Comparison of ENCODE assay signal across 18 cellular contexts in genomic region chr4:88933414-88933813, GRCh38.
A peak's percentile ranks its signal among the peaks of the same experiment; 100 is the strongest.
DNase-seq lines count a peak whose midpoint lies in the region; ATAC-seq, FAIRE-seq and TF ChIP-seq lines count a peak whose summit lies in the region.
"Had no signal": no experiment of that assay in that cellular context is flagged by ENCODE, and none has a peak within 500 bp of the region (broad histone marks: within the 10 kb centered on the region; RNA-seq: fewer than 3 reads in every experiment).

No MANE protein-coding gene starts in this region.

- peak overlapping the region; percentile 1 for H3K27ac Mint-ChIP-seq in activated CD4-positive, alpha-beta T cell treated with anti-CD3 and anti-CD28 coated beads, Interleukin-2, amount 10 ng/mL, durations not matched to agents 7 days and 5 days
- H3K27ac Mint-ChIP-seq in activated CD4-positive, alpha-beta T cell treated with anti-CD3 and anti-CD28 coated beads for 36 hours = no peak overlapping the region
- H3K27ac Mint-ChIP-seq in T-cell = peak overlapping the region; percentile 21 to 63
- no peak overlapping the region for H3K27ac Mint-ChIP-seq in MCF 10A (ENCODE audit: low read depth, unreplicated experiment)
- H3K27ac Mint-ChIP-seq: B cell; CD8-positive, alpha-beta memory T cell; GM23338 had no signal

- TF ChIP-seq CTCF in MCF 10A (IDR thresholded peaks at IDR 0.05; ENCODE audit: unreplicated experiment) = no peak

- H3K4me3 Mint-ChIP-seq in activated CD4-positive, alpha-beta T cell treated with anti-CD3 and anti-CD28 coated beads, Interleukin-2, amount 10 ng/mL, durations not matched to agents 7 days and 5 days = no peak overlapping the region
- no peak overlapping the region for H3K4me3 Mint-ChIP-seq in activated CD4-positive, alpha-beta T cell treated with anti-CD3 and anti-CD28 coated beads for 36 hours
- H3K4me3 Mint-ChIP-seq in T-cell = peak overlapping the region in 1 of 3 donors; percentile 1
- no peak overlapping the region for H3K4me3 Mint-ChIP-seq in MCF 10A (ENCODE audit: unreplicated experiment)
- H3K4me3 Mint-ChIP-seq: B cell; CD8-positive, alpha-beta memory T cell; GM23338 had no signal

- no TSS peak for BruUV-seq in MCF 10A (replicated peaks; lab: Mats Ljungman, UMichigan)

- intact Hi-C loops in activated CD4-positive, alpha-beta T cell treated with anti-CD3 and anti-CD28 coated beads for 36 hours (cut with DNase I, micrococcal nuclease) = no loop called here
- intact Hi-C loops in MCF 10A (cut with micrococcal nuclease) = no loop called here

- CTCF ChIA-PET in activated CD4-positive, alpha-beta T cell treated with anti-CD3 and anti-CD28 coated beads, Interleukin-2, amount 10 ng/mL, durations not matched to agents 7 days and 5 days (lab: Charles Lee) = no interaction called here
- CTCF ChIA-PET in activated CD4-positive, alpha-beta T cell treated with anti-CD3 and anti-CD28 coated beads for 36 hours (lab: Charles Lee) = no interaction called here
- CTCF ChIA-PET in T-cell (lab: Charles Lee) = interaction anchor here in 1 of 2 donors (0.6 to 1.0 kb wide), 2 partner anchors 112 to 1103 kb away, joined by 3 to 7 read pairs; no protein-coding TSS in a partner anchor
- CTCF ChIA-PET in MCF 10A (lab: Yijun Ruan, JAX) = interaction anchor here (2.5 kb wide), 1 partner anchor 114 kb away, joined by 6 read pairs; no protein-coding TSS in a partner anchor

- H3K27me3 Mint-ChIP-seq in activated CD4-positive, alpha-beta T cell treated with anti-CD3 and anti-CD28 coated beads, Interleukin-2, amount 10 ng/mL, durations not matched to agents 7 days and 5 days = no peaks in the 10 kb centered on the region
- H3K27me3 Mint-ChIP-seq in activated CD4-positive, alpha-beta T cell treated with anti-CD3 and anti-CD28 coated beads for 36 hours = no peaks in the 10 kb centered on the region
- H3K27me3 Mint-ChIP-seq in T-cell (no peaks in the 10 kb centered on the region), MCF 10A (ENCODE audit: insufficient read depth, unreplicated experiment) (no peaks in the 10 kb centered on the region)

- no peak for DNase-seq in activated CD4-positive, alpha-beta T cell treated with anti-CD3 and anti-CD28 coated beads, Interleukin-2, amount 10 ng/mL, durations not matched to agents 7 days and 5 days
- DNase-seq in activated CD4-positive, alpha-beta T cell treated with anti-CD3 and anti-CD28 coated beads for 36 hours = no peak
- no peak for DNase-seq in GM19239 (ENCODE audit: insufficient read length, low spot score)
- no peak for DNase-seq in T-cell
- DNase-seq in MCF 10A (ENCODE audit: unreplicated experiment) = no peak
- no peak for DNase-seq in retina
- DNase-seq: CD8-positive, alpha-beta memory T cell; COR-L47; DMS 273 treated with DMSO at 0.1 percent for 48 hours; DMS53; DND-41; EL; HCEC 1CT had no signal

- no peak for ATAC-seq in activated CD4-positive, alpha-beta T cell treated with anti-CD3 and anti-CD28 coated beads for 36 hours
- ATAC-seq in T-cell (replicated peaks in 1 of 4) (peak; percentile 50 to 82 (median 58)), HG02840 (IDR thresholded peaks at IDR 0.05; ENCODE audit: low FRiP score, unreplicated experiment) (no peak)
- ATAC-seq: GM12878, GM23338 had no signal

- peaks cover 6% of the 10 kb centered on the region for H3K36me3 Mint-ChIP-seq in activated CD4-positive, alpha-beta T cell treated with anti-CD3 and anti-CD28 coated beads, Interleukin-2, amount 10 ng/mL, durations not matched to agents 7 days and 5 days (ENCODE audit: low read depth)
- peaks cover 2% of the 10 kb centered on the region for H3K36me3 Mint-ChIP-seq in activated CD4-positive, alpha-beta T cell treated with anti-CD3 and anti-CD28 coated beads for 36 hours (ENCODE audit: low read depth)
- no peaks in the 10 kb centered on the region for H3K36me3 Mint-ChIP-seq in T-cell
- peaks cover 24% of the 10 kb centered on the region for H3K36me3 Mint-ChIP-seq in MCF 10A (ENCODE audit: insufficient read depth, unreplicated experiment)
- H3K36me3 Mint-ChIP-seq: CD8-positive, alpha-beta memory T cell had no signal

- POLR2A ChIA-PET in activated CD4-positive, alpha-beta T cell treated with anti-CD3 and anti-CD28 coated beads, Interleukin-2, amount 10 ng/mL, durations not matched to agents 7 days and 5 days (lab: Charles Lee) = no interaction called here
- POLR2A ChIA-PET in activated CD4-positive, alpha-beta T cell treated with anti-CD3 and anti-CD28 coated beads for 36 hours (lab: Charles Lee) = no interaction called here
- POLR2A ChIA-PET in T-cell (lab: Charles Lee) = no interaction called here
- POLR2A ChIA-PET in MCF 10A (lab: Yijun Ruan, JAX) = interaction anchor here (1.3 kb wide), 1 partner anchor 31 kb away, joined by 3 read pairs; no protein-coding TSS in a partner anchor

- peaks cover 25% of the 10 kb centered on the region for H3K4me1 Mint-ChIP-seq in activated CD4-positive, alpha-beta T cell treated with anti-CD3 and anti-CD28 coated beads, Interleukin-2, amount 10 ng/mL, durations not matched to agents 7 days and 5 days
- peaks cover 21% of the 10 kb centered on the region for H3K4me1 Mint-ChIP-seq in activated CD4-positive, alpha-beta T cell treated with anti-CD3 and anti-CD28 coated beads for 36 hours
- H3K4me1 Mint-ChIP-seq in T-cell (peaks cover 17 to 43% (median 27%) of the 10 kb centered on the region in 3 donors), MCF 10A (ENCODE audit: insufficient read depth, unreplicated experiment) (peaks cover 10% of the 10 kb centered on the region)

- peaks cover 6% of the 10 kb centered on the region for H3K9me3 Mint-ChIP-seq in activated CD4-positive, alpha-beta T cell treated with anti-CD3 and anti-CD28 coated beads, Interleukin-2, amount 10 ng/mL, durations not matched to agents 7 days and 5 days
- H3K9me3 Mint-ChIP-seq in activated CD4-positive, alpha-beta T cell treated with anti-CD3 and anti-CD28 coated beads for 36 hours (ENCODE audit: low read depth) = peaks cover 4% of the 10 kb centered on the region
- H3K9me3 Mint-ChIP-seq in T-cell = peaks cover 0 to 11% (median 0%) of the 10 kb centered on the region in 3 donors
- H3K9me3 Mint-ChIP-seq in MCF 10A (ENCODE audit: unreplicated experiment) = no peaks in the 10 kb centered on the region
- H3K9me3 Mint-ChIP-seq: GM23338 had no signal

- FAIRE-seq in GM19239 (lab: Jason Lieb, UNC) = peak; percentile 21
- FAIRE-seq: H54 had no signal

Comparison
In these comparisons a context has a peak if more than half of its experiments do, and no peak if none do; other contexts are left out.
1. H3K27ac Mint-ChIP-seq: peak in activated CD4-positive, alpha-beta T cell treated with anti-CD3 and anti-CD28 coated beads, Interleukin-2, amount 10 ng/mL, durations not matched to agents 7 days and 5 days (single experiment) and T-cell (2 of 2); none in activated CD4-positive, alpha-beta T cell treated with anti-CD3 and anti-CD28 coated beads for 36 hours (single experiment) and MCF 10A (single experiment).
2. ATAC-seq: peak in T-cell (4 of 4); none in activated CD4-positive, alpha-beta T cell treated with anti-CD3 and anti-CD28 coated beads for 36 hours (single experiment) and HG02840 (single experiment).